12 cellular contexts compared by ENCODE assay signal in the genomic region with DNA sequence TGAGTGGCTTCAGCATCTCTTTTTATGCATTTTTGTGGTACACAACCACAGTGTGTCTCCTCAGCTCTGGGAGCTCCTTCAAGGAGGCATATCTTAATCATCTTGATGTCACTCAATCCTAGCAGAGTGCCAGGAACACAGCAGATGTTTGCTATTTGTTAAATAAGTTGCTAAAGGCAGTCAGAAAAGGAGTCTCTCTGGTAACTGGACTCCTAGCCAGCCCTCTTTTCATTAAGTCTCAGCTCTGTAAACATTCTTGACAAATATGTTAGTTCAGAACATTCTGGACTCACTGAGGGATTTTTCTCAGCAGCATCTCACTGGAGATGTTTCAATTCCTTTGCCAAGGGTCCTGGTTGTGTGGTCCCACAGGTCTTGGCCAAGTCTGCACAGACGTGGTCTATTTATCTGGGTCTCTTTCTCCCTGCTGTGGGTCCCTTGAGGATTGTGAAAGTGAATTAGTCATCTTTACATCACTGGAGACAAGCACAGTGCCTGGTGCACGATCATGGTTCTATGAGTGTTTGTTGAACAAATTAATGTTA. TPM values are rescaled to one million over a fixed set of nuclear protein-coding genes. Genes with fewer than 3 reads are reported as not detected.
DNase-seq lines count a peak whose midpoint lies in the region; ATAC-seq and TF ChIP-seq lines count a peak whose summit lies in the region.
"Had no signal": no experiment of that assay in that cellular context is flagged by ENCODE, and none has a peak within 500 bp of the region (broad histone marks: within the 10 kb centered on the region; RNA-seq: fewer than 3 reads in every experiment).

No MANE protein-coding gene starts in this region.

- H3K9me1 ChIP-seq in IMR-90 (ENCODE audit: insufficient read depth, low read length): no peaks in the 10 kb centered on the region

- POLR2A ChIA-PET in IMR-90 (lab: Charles Lee; ENCODE audit: unreplicated experiment): no interaction called here
- POLR2A ChIA-PET in CD4-positive, alpha-beta T cell (lab: Charles Lee): interaction anchor here (1.8 to 2.0 kb wide), 2 partner anchors 13 to 87 kb away, joined by 4 to 10 read pairs; no protein-coding TSS in a partner anchor

- intact Hi-C loops in IMR-90 (cut with micrococcal nuclease): no loop called here
- intact Hi-C loops in CD4-positive, alpha-beta T cell (cut with DNase I, micrococcal nuclease): no loop called here

- TF ChIP-seq CTCF in AG10803 (conservative IDR thresholded peaks at IDR 0.05; ENCODE audit: low read length) (no peak), IMR-90 (conservative IDR thresholded peaks at IDR 0.05; ENCODE audit: low read depth, low read length) (no peak), choroid plexus epithelial cell (conservative IDR thresholded peaks at IDR 0.05; ENCODE audit: low read depth, low read length) (no peak), neutrophil (IDR thresholded peaks at IDR 0.05) (no peak)
- TF ChIP-seq CTCF in CD4-positive, alpha-beta T cell (IDR thresholded peaks at IDR 0.05): no peak

- H3K9me3 ChIP-seq in IMR-90 (ENCODE audit: control insufficient read depth, insufficient read depth, low read length) (peaks cover 3% of the 10 kb centered on the region; the same call in 1 of the 2 replicates), neutrophil (no peaks in the 10 kb centered on the region)
- H3K9me3 ChIP-seq in CD4-positive, alpha-beta T cell (ENCODE audit: control insufficient read depth, low read length): peaks cover 1% of the 10 kb centered on the region

- CTCF ChIA-PET in IMR-90 (lab: Yijun Ruan, JAX): interaction anchor here (0.5 kb wide), 1 partner anchor 105 kb away, joined by 4 read pairs; no protein-coding TSS in a partner anchor
- CTCF ChIA-PET in CD4-positive, alpha-beta T cell (lab: Charles Lee): no interaction called here

- H4K91ac ChIP-seq in IMR-90 (ENCODE audit: insufficient read depth, low read depth, low read length): no peak overlapping the region

- TF ChIP-seq POLR2A in IMR-90 (IDR thresholded peaks at IDR 0.05; ENCODE audit: low read depth, low read length): no peak

- H2AK9ac ChIP-seq in IMR-90 (replicated peaks; ENCODE audit: low read depth, low read length, poor library complexity): no peak overlapping the region

- H3K27me3 ChIP-seq in IMR-90 (ENCODE audit: control insufficient read depth, insufficient read depth, low read length) (no peaks in the 10 kb centered on the region), neutrophil (no peaks in the 10 kb centered on the region)
- no peaks in the 10 kb centered on the region for H3K27me3 ChIP-seq in CD4-positive, alpha-beta T cell (ENCODE audit: control insufficient read depth, insufficient read depth, low read length)

- H3K14ac ChIP-seq in IMR-90 (replicated peaks; ENCODE audit: low read depth, low read length): no peak overlapping the region

- no peak overlapping the region for H2AK5ac ChIP-seq in IMR-90 (ENCODE audit: low read depth, low read length)

- dilution Hi-C loops in IMR-90 (cut with HindIII; ENCODE audit: low sequenced_read_pairs, unreplicated experiment): no loop called here

- no peak for TF ChIP-seq RAD21 in IMR-90 (IDR thresholded peaks at IDR 0.05; ENCODE audit: low read length)

- H3K4me3 ChIP-seq in AG10803 (ENCODE audit: low read length) (no peak overlapping the region), IMR-90 (ENCODE audit: insufficient read depth, low read depth, low read length) (no peak overlapping the region), choroid plexus epithelial cell (ENCODE audit: low read depth, low read length) (no peak overlapping the region), neutrophil (ENCODE audit: low read depth in 1 of 2, low read length in 1 of 2) (no peak overlapping the region)

- WGBS in IMR-90 (ENCODE audit: extremely low coverage in 2 of 2, insufficient read length in 1 of 2), 2 experiments: no CpG with 5 or more reads among the region's 2 CpGs

- in situ Hi-C loops in IMR-90 (cut with MboI; ENCODE audit: low sequenced_read_pairs): no loop called here

- H3K36me3 Mint-ChIP-seq in CD4-positive, alpha-beta T cell (ENCODE audit: low read depth): peaks cover 44% of the 10 kb centered on the region
- H3K36me3 Mint-ChIP-seq in immature natural killer cell: peaks cover 6 to 19% (median 14%) of the 10 kb centered on the region in 3 donors

- H2BK15ac ChIP-seq in IMR-90 (ENCODE audit: low read depth, low read length): no peak overlapping the region; the same call in 2 of the 3 replicates

- no peak overlapping the region for H4K5ac ChIP-seq in IMR-90 (ENCODE audit: low read depth, low read length)

- no peak overlapping the region for H4K8ac ChIP-seq in IMR-90 (ENCODE audit: low read depth in 2 of 2, low read length in 2 of 2)

- H3K56ac ChIP-seq in IMR-90 (ENCODE audit: extremely low read depth, insufficient read depth, low read length): no peak overlapping the region

- no peaks in the 10 kb centered on the region for H4K20me1 ChIP-seq in IMR-90 (ENCODE audit: insufficient read depth, low read length)

- no peak overlapping the region for H3K4ac ChIP-seq in IMR-90 (ENCODE audit: low read depth, low read length)

- H3K27ac Mint-ChIP-seq in CD4-positive, alpha-beta T cell: no peak overlapping the region
- H3K27ac Mint-ChIP-seq in immature natural killer cell: no peak overlapping the region
- H3K27ac Mint-ChIP-seq: T-helper 2 cell treated with Interferon-gamma antibody and Interleukin-4, amounts not matched to agents 5 μg/mL and 100 μg/mL, for 36 hours had no signal

- no peak overlapping the region for H3K4me2 ChIP-seq in IMR-90 (ENCODE audit: low read depth, low read length)

- H3K4me1 ChIP-seq in IMR-90 (ENCODE audit: control insufficient read depth, insufficient read depth, low read length) (peaks cover 5% of the 10 kb centered on the region), neutrophil (ENCODE audit: control insufficient read depth in 1 of 2, insufficient read depth in 1 of 2, low read depth in 1 of 2, low read length in 1 of 2) (peaks cover 3 to 5% of the 10 kb centered on the region in 2 experiments)

- H3K4me1 Mint-ChIP-seq in CD4-positive, alpha-beta T cell (ENCODE audit: low read depth): peaks cover 49% of the 10 kb centered on the region
- H3K4me1 Mint-ChIP-seq in immature natural killer cell: peaks cover 17 to 18% of the 10 kb centered on the region in 2 donors

- no peak overlapping the region for H2AFZ ChIP-seq in IMR-90 (replicated peaks; ENCODE audit: low read length, poor library complexity)

- H3K36me3 ChIP-seq in IMR-90 (ENCODE audit: control insufficient read depth, insufficient read depth, low read length) (no peaks in the 10 kb centered on the region), neutrophil (no peaks in the 10 kb centered on the region)

- peaks cover 5% of the 10 kb centered on the region for H3K9me3 Mint-ChIP-seq in CD4-positive, alpha-beta T cell
- peaks cover 2 to 28% (median 10%) of the 10 kb centered on the region in 6 donors for H3K9me3 Mint-ChIP-seq in immature natural killer cell

- H2BK5ac ChIP-seq in IMR-90 (ENCODE audit: low read depth, low read length, poor library complexity, severe bottlenecking): no peak overlapping the region

- H3K9ac ChIP-seq in IMR-90 (ENCODE audit: low read depth, low read length): no peak overlapping the region

- H3K27me3 Mint-ChIP-seq in CD4-positive, alpha-beta T cell: no peaks in the 10 kb centered on the region
- H3K27me3 Mint-ChIP-seq in immature natural killer cell (ENCODE audit: low read depth in 3 of 3): peaks cover 2 to 13% (median 8%) of the 10 kb centered on the region in 3 donors

- peak overlapping the region; percentile 3; the same call in 1 of the 2 replicates for H2BK120ac ChIP-seq in IMR-90 (ENCODE audit: low read depth, low read length)

- no peak overlapping the region for H3K4me3 Mint-ChIP-seq in CD4-positive, alpha-beta T cell
- H3K4me3 Mint-ChIP-seq in immature natural killer cell: no peak overlapping the region
- H3K4me3 Mint-ChIP-seq: T-helper 2 cell treated with Interferon-gamma antibody and Interleukin-4, amounts not matched to agents 5 μg/mL and 100 μg/mL, for 36 hours had no signal

- H3K18ac ChIP-seq in IMR-90 (ENCODE audit: low read depth, low read length): peak overlapping the region; percentile 41

- no TSS peak for BruUV-seq in IMR-90 (replicated peaks; lab: Mats Ljungman, UMichigan)

- H3K23ac ChIP-seq in IMR-90 (ENCODE audit: low read depth, low read length): no peak overlapping the region

- ATAC-seq in IMR-90 (ENCODE audit: low read depth) (peak; percentile 64), HG03565 (IDR thresholded peaks at IDR 0.05; ENCODE audit: unreplicated experiment) (no peak)
- ATAC-seq in CD4-positive, alpha-beta T cell (ENCODE audit: poor library complexity): no peak

- H2BK20ac ChIP-seq in IMR-90 (ENCODE audit: low read depth, low read length): peak overlapping the region; percentile 16

- no peaks in the 10 kb centered on the region for H3K79me1 ChIP-seq in IMR-90 (ENCODE audit: low read depth in 1 of 2, low read length in 2 of 2)

- DNase-seq in AG10803 (ENCODE audit: low read depth): peak; percentile 93
- peak; percentile 46 for DNase-seq in IMR-90
- DNase-seq in choroid plexus epithelial cell (ENCODE audit: low read depth): peak; percentile 96
- no peak for DNase-seq in NCI-H2107 treated with DMSO at 0.1 percent for 48 hours (lab: John Stamatoyannopoulos, UW; ENCODE audit: unreplicated experiment)
- no peak for DNase-seq in CD4-positive, alpha-beta T cell
- no peak for DNase-seq in immature natural killer cell
- DNase-seq: NCI-H2029; stimulated activated naive CD4-positive, alpha-beta T cell had no signal

- H3K27ac ChIP-seq in IMR-90 (ENCODE audit: insufficient read depth, low read length) (peak overlapping the region; percentile 54; the same call in 1 of the 2 replicates), neutrophil (peak overlapping the region; percentile 10)
- H3K27ac ChIP-seq in CD4-positive, alpha-beta T cell (ENCODE audit: low read depth, low read length): no peak overlapping the region

TF ChIP-seq in IMR-90, 13 proteins besides CTCF, POLR2A, EP300 and RAD21:
- TF ChIP-seq CEBPB (IDR thresholded peaks at IDR 0.05; ENCODE audit: low read depth, low read length): 0 out of 2 replicates have a peak, but pooled peaks have one; percentile 21
- no peak for TF ChIP-seq RFX5 (IDR thresholded peaks at IDR 0.05; ENCODE audit: low read depth, low read length)

RNA-seq across cellular contexts. Expression of gene FAM9C, which starts 20.3 kb away (rescaled TPM):
- total RNA-seq in IMR-90 (2012; rRNA removed): not detected in 2 replicates
- polyA plus RNA-seq in IMR-90 (2012; rRNA removed): not detected in 2 replicates
- not detected in 2 replicates for polyA plus RNA-seq in IMR-90 (2012; cell fraction: cytosol; rRNA removed)
- not detected in 2 replicates for polyA plus RNA-seq in IMR-90 (2012; cell fraction: nucleus; rRNA removed; ENCODE audit: low replicate concordance)
- total RNA-seq in CD4-positive, alpha-beta T cell: not detected
- polyA plus RNA-seq in immature natural killer cell: not detected
- total RNA-seq: cerebellum had no signal

Comparison
In these comparisons a context has a peak if more than half of its experiments do, and no peak if none do; other contexts are left out.
1. DNase-seq: peak in AG10803 (single experiment), IMR-90 (single experiment) and choroid plexus epithelial cell (single experiment); none in NCI-H2107 treated with DMSO at 0.1 percent for 48 hours (single experiment), CD4-positive, alpha-beta T cell (0 of 10) and immature natural killer cell (0 of 3).